Comparison of ENCODE assay signal across 8 cellular contexts in genomic region chr2:191571163-191571769, GRCh38.
DNase-seq lines count a peak whose midpoint lies in the region; ATAC-seq, FAIRE-seq and TF ChIP-seq lines count a peak whose summit lies in the region.

No MANE protein-coding gene starts in this region.

- H4K20me1 ChIP-seq in astrocyte (ENCODE audit: insufficient read depth, low read length), result no peaks in the 10 kb centered on the region

- no peak overlapping the region for H2AFZ ChIP-seq in astrocyte (ENCODE audit: low read depth, low read length)

- peak overlapping the region; percentile 75 for H3K4me3 Mint-ChIP-seq in astrocyte (ENCODE audit: unreplicated experiment)

- no peaks in the 10 kb centered on the region for H3K9me3 Mint-ChIP-seq in astrocyte (ENCODE audit: unreplicated experiment)

- peak overlapping the region; percentile 80 for H3K4me2 ChIP-seq in astrocyte (ENCODE audit: low read length)

- no peaks in the 10 kb centered on the region for H3K27me3 Mint-ChIP-seq in astrocyte (ENCODE audit: low read depth, unreplicated experiment)

- TF ChIP-seq CTCF in D721Med (IDR thresholded peaks at IDR 0.05; ENCODE audit: insufficient read depth, missing control alignments), result peak; percentile 22
- peak; percentile 39 for TF ChIP-seq CTCF in astrocyte (IDR thresholded peaks at IDR 0.05; ENCODE audit: insufficient read depth, low read depth, low read length)
- peak; percentile 33 for TF ChIP-seq CTCF in kidney epithelial cell (IDR thresholded peaks at IDR 0.05; ENCODE audit: insufficient read depth, low read length, poor library complexity, severe bottlenecking)
- TF ChIP-seq CTCF in suprapubic skin (IDR thresholded peaks at IDR 0.05), result no peak
- no peak for TF ChIP-seq CTCF in tibial artery (IDR thresholded peaks at IDR 0.05)

- H3K4me1 ChIP-seq in astrocyte (ENCODE audit: insufficient read depth, low read length), result peaks cover 13% of the 10 kb centered on the region
- peaks cover 15% of the 10 kb centered on the region for H3K4me1 ChIP-seq in suprapubic skin
- no peaks in the 10 kb centered on the region for H3K4me1 ChIP-seq in tibial artery

- 11% methylated on average over 6 of the region's 6 CpGs for WGBS in suprapubic skin

- intact Hi-C loops in tibial artery (cut with DNase I; ENCODE audit: low total_unique reads), result no loop called here

- TF ChIP-seq POLR2A in suprapubic skin (IDR thresholded peaks at IDR 0.05), result no peak

- no peaks in the 10 kb centered on the region for H3K36me3 Mint-ChIP-seq in astrocyte (ENCODE audit: low read depth, unreplicated experiment)

- peaks cover 25% of the 10 kb centered on the region for H3K4me1 Mint-ChIP-seq in astrocyte (ENCODE audit: low read depth, unreplicated experiment)

- H3K27ac ChIP-seq in astrocyte (ENCODE audit: low read depth, low read length) (no peak overlapping the region), suprapubic skin (no peak overlapping the region), tibial artery (no peak overlapping the region)

- no peaks in the 10 kb centered on the region for H3K36me3 ChIP-seq in astrocyte (ENCODE audit: insufficient read depth, low read length)
- no peaks in the 10 kb centered on the region for H3K36me3 ChIP-seq in kidney epithelial cell (ENCODE audit: control insufficient read depth, insufficient read depth, low read length)
- no peaks in the 10 kb centered on the region for H3K36me3 ChIP-seq in suprapubic skin
- no peaks in the 10 kb centered on the region for H3K36me3 ChIP-seq in tibial artery

- H3K27me3 ChIP-seq in astrocyte (ENCODE audit: insufficient read depth, low read length), result no peaks in the 10 kb centered on the region
- no peaks in the 10 kb centered on the region for H3K27me3 ChIP-seq in kidney epithelial cell (ENCODE audit: control insufficient read depth, insufficient read depth, low read length)
- no peaks in the 10 kb centered on the region for H3K27me3 ChIP-seq in suprapubic skin
- H3K27me3 ChIP-seq in tibial artery, result no peaks in the 10 kb centered on the region

- H3K27ac Mint-ChIP-seq in astrocyte (ENCODE audit: unreplicated experiment), result peak overlapping the region; percentile 85

- no peaks in the 10 kb centered on the region for H3K79me2 ChIP-seq in astrocyte (ENCODE audit: insufficient read depth, low read length)

- TF ChIP-seq EP300 in suprapubic skin (IDR thresholded peaks at IDR 0.05), result no peak

- H3K4me3 ChIP-seq in astrocyte (ENCODE audit: insufficient read depth, low read depth, low read length) (no peak overlapping the region), kidney epithelial cell (ENCODE audit: low read depth, low read length) (no peak overlapping the region), suprapubic skin (peak overlapping the region; percentile 18), tibial artery (peak overlapping the region in 1 of 2 donors; percentile 25)

- FAIRE-seq in D721Med (lab: Jason Lieb, UNC), result no peak
- FAIRE-seq in astrocyte (lab: Jason Lieb, UNC), result peak; percentile 95

- peak; percentile 63 for ATAC-seq in GM21390 (IDR thresholded peaks at IDR 0.05; ENCODE audit: unreplicated experiment)

- H3K9me3 ChIP-seq in astrocyte (ENCODE audit: insufficient read depth, low read depth, low read length) (no peaks in the 10 kb centered on the region), suprapubic skin (no peaks in the 10 kb centered on the region), tibial artery (no peaks in the 10 kb centered on the region)

- peak overlapping the region; percentile 64 for H3K9ac ChIP-seq in astrocyte (ENCODE audit: low read length)

- DNase-seq in D721Med (ENCODE audit: insufficient read length, low spot score), result no peak
- peak; percentile 40 for DNase-seq in NCI-H2227 (lab: John Stamatoyannopoulos, UW; ENCODE audit: unreplicated experiment)
- peak; percentile 64 for DNase-seq in astrocyte (ENCODE audit: low read depth)
- no peak for DNase-seq in kidney epithelial cell (ENCODE audit: low read depth)
- DNase-seq in suprapubic skin (ENCODE audit: low spot score in 2 of 2), result no peak
- no peak for DNase-seq in tibial artery
- DNase-seq in COR-L47 (lab: John Stamatoyannopoulos, UW), result no peak

Comparison
In these comparisons a context has a peak if more than half of its experiments do, and no peak if none do; other contexts are left out.
1. DNase-seq: peak in NCI-H2227 (single experiment) and astrocyte (single experiment); none in D721Med (single experiment), kidney epithelial cell (single experiment), suprapubic skin (0 of 2), tibial artery (0 of 2) and COR-L47 (single experiment).
2. CTCF ChIP-seq: peak in D721Med (single experiment), astrocyte (single experiment) and kidney epithelial cell (single experiment); none in suprapubic skin (0 of 2) and tibial artery (0 of 2).